In the genomic region with DNA sequence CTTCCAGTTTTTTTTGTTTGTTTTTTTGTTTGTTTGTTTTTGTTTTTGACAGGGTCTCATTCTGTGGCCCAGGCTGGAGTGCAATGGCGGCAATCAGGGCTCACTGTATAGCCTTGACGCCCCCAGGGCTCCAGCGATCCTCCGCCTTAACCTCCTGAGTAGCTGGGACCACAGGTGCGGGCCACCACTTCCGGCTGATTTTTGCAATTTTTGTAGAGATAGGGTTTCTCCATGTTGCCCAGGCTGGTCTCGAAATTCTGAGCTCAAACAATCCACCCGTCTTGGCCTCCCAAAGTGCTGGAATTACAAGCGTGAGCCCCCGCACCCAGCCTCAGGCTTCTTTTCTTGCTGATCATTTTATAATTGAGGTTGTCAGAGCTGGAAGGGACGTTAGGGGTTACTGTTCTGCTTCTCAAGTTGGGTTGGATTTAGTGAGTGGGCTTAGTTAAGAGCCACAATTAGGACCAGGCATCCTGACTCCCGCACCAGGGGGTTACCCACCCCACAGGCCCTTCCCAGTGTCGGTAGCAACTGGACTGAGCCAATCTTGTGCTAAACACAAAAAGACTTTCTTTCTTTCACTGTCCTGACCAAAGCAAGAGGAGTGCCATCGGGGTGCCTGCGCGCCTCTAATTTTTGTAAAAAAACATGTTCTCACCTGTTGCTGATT, we compare ENCODE assay signal across 1 cellular context.
TF ChIP-seq lines count a peak whose summit lies in the region.

No MANE protein-coding gene starts in this region.

TF ChIP-seq in HepG2, 621 proteins besides CTCF, POLR2A, EP300 and RAD21:
- TF ChIP-seq, protein P1, sequence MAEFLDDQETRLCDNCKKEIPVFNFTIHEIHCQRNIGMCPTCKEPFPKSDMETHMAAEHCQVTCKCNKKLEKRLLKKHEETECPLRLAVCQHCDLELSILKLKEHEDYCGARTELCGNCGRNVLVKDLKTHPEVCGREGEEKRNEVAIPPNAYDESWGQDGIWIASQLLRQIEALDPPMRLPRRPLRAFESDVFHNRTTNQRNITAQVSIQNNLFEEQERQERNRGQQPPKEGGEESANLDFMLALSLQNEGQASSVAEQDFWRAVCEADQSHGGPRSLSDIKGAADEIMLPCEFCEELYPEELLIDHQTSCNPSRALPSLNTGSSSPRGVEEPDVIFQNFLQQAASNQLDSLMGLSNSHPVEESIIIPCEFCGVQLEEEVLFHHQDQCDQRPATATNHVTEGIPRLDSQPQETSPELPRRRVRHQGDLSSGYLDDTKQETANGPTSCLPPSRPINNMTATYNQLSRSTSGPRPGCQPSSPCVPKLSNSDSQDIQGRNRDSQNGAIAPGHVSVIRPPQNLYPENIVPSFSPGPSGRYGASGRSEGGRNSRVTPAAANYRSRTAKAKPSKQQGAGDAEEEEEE (CRISPR knock-in tag; IDR thresholded peaks at IDR 0.05; ENCODE audit: borderline replicate concordance), result no peak
- peak; percentile 25; the same call in 1 of the 2 replicates for TF ChIP-seq ZNF501 (CRISPR knock-in tag; IDR thresholded peaks at IDR 0.05)
- 0 out of 2 replicates have a peak, but pooled peaks have one; percentile 7 for TF ChIP-seq PITX1 (CRISPR knock-in tag; IDR thresholded peaks at IDR 0.05)
- no peak for TF ChIP-seq MXD4 (CRISPR knock-in tag; IDR thresholded peaks at IDR 0.05)
- TF ChIP-seq ZNF33A (CRISPR knock-in tag; IDR thresholded peaks at IDR 0.05; ENCODE audit: borderline replicate concordance), result 0 out of 2 replicates have a peak, but pooled peaks have one; percentile 51
- 0 out of 2 replicates have a peak, but pooled peaks have one; percentile 2 for TF ChIP-seq ZNF766 (CRISPR knock-in tag; IDR thresholded peaks at IDR 0.05; ENCODE audit: borderline replicate concordance)
- peak; percentile 26 for TF ChIP-seq YY1 (IDR thresholded peaks at IDR 0.05; ENCODE audit: insufficient read depth, insufficient replicate concordance, low read depth, low read length)
- TF ChIP-seq ZNF775 (CRISPR knock-in tag; IDR thresholded peaks at IDR 0.05; ENCODE audit: borderline replicate concordance), result no peak
- TF ChIP-seq ZBTB7B (CRISPR knock-in tag; IDR thresholded peaks at IDR 0.05), result peak; percentile 9; the same call in 1 of the 2 replicates
- no peak for TF ChIP-seq GABPA (IDR thresholded peaks at IDR 0.05; ENCODE audit: low read depth, low read length)
- peak; percentile 45; the same call in 1 of the 2 replicates for TF ChIP-seq GABPA (CRISPR knock-in tag; IDR thresholded peaks at IDR 0.05; ENCODE audit: low read depth)
- 0 out of 2 replicates have a peak, but pooled peaks have one; percentile 4 for TF ChIP-seq ELF4 (CRISPR knock-in tag; IDR thresholded peaks at IDR 0.05; ENCODE audit: borderline replicate concordance)
- TF ChIP-seq, protein P2, sequence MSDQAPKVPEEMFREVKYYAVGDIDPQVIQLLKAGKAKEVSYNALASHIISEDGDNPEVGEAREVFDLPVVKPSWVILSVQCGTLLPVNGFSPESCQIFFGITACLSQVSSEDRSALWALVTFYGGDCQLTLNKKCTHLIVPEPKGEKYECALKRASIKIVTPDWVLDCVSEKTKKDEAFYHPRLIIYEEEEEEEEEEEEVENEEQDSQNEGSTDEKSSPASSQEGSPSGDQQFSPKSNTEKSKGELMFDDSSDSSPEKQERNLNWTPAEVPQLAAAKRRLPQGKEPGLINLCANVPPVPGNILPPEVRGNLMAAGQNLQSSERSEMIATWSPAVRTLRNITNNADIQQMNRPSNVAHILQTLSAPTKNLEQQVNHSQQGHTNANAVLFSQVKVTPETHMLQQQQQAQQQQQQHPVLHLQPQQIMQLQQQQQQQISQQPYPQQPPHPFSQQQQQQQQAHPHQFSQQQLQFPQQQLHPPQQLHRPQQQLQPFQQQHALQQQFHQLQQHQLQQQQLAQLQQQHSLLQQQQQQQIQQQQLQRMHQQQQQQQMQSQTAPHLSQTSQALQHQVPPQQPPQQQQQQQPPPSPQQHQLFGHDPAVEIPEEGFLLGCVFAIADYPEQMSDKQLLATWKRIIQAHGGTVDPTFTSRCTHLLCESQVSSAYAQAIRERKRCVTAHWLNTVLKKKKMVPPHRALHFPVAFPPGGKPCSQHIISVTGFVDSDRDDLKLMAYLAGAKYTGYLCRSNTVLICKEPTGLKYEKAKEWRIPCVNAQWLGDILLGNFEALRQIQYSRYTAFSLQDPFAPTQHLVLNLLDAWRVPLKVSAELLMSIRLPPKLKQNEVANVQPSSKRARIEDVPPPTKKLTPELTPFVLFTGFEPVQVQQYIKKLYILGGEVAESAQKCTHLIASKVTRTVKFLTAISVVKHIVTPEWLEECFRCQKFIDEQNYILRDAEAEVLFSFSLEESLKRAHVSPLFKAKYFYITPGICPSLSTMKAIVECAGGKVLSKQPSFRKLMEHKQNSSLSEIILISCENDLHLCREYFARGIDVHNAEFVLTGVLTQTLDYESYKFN (CRISPR knock-in tag; conservative IDR thresholded peaks at IDR 0.05), result 0 out of 2 replicates have a peak, but pooled peaks have one; percentile 0
- TF ChIP-seq, protein P3, sequence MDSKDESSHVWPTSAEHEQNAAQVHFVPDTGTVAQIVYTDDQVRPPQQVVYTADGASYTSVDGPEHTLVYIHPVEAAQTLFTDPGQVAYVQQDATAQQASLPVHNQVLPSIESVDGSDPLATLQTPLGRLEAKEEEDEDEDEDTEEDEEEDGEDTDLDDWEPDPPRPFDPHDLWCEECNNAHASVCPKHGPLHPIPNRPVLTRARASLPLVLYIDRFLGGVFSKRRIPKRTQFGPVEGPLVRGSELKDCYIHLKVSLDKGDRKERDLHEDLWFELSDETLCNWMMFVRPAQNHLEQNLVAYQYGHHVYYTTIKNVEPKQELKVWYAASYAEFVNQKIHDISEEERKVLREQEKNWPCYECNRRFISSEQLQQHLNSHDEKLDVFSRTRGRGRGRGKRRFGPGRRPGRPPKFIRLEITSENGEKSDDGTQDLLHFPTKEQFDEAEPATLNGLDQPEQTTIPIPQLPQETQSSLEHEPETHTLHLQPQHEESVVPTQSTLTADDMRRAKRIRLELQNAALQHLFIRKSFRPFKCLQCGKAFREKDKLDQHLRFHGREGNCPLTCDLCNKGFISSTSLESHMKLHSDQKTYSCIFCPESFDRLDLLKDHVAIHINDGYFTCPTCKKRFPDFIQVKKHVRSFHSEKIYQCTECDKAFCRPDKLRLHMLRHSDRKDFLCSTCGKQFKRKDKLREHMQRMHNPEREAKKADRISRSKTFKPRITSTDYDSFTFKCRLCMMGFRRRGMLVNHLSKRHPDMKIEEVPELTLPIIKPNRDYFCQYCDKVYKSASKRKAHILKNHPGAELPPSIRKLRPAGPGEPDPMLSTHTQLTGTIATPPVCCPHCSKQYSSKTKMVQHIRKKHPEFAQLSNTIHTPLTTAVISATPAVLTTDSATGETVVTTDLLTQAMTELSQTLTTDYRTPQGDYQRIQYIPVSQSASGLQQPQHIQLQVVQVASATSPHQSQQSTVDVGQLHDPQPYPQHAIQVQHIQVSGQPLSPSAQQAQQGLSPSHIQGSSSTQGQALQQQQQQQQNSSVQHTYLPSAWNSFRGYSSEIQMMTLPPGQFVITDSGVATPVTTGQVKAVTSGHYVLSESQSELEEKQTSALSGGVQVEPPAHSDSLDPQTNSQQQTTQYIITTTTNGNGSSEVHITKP (CRISPR knock-in tag; IDR thresholded peaks at IDR 0.05; ENCODE audit: low read depth), result peak; percentile 89
- TF ChIP-seq, protein P4, sequence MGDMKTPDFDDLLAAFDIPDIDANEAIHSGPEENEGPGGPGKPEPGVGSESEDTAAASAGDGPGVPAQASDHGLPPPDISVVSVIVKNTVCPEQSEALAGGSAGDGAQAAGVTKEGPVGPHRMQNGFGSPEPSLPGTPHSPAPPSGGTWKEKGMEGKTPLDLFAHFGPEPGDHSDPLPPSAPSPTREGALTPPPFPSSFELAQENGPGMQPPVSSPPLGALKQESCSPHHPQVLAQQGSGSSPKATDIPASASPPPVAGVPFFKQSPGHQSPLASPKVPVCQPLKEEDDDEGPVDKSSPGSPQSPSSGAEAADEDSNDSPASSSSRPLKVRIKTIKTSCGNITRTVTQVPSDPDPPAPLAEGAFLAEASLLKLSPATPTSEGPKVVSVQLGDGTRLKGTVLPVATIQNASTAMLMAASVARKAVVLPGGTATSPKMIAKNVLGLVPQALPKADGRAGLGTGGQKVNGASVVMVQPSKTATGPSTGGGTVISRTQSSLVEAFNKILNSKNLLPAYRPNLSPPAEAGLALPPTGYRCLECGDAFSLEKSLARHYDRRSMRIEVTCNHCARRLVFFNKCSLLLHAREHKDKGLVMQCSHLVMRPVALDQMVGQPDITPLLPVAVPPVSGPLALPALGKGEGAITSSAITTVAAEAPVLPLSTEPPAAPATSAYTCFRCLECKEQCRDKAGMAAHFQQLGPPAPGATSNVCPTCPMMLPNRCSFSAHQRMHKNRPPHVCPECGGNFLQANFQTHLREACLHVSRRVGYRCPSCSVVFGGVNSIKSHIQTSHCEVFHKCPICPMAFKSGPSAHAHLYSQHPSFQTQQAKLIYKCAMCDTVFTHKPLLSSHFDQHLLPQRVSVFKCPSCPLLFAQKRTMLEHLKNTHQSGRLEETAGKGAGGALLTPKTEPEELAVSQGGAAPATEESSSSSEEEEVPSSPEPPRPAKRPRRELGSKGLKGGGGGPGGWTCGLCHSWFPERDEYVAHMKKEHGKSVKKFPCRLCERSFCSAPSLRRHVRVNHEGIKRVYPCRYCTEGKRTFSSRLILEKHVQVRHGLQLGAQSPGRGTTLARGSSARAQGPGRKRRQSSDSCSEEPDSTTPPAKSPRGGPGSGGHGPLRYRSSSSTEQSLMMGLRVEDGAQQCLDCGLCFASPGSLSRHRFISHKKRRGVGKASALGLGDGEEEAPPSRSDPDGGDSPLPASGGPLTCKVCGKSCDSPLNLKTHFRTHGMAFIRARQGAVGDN (CRISPR knock-in tag; IDR thresholded peaks at IDR 0.05), result peak; percentile 29
- TF ChIP-seq MTF2 (CRISPR knock-in tag; IDR thresholded peaks at IDR 0.05; ENCODE audit: borderline replicate concordance), result no peak
- peak; percentile 11; the same call in 1 of the 2 replicates for TF ChIP-seq KAT7 (CRISPR knock-in tag; IDR thresholded peaks at IDR 0.05; ENCODE audit: borderline replicate concordance)
- peak; percentile 13; the same call in 1 of the 2 replicates for TF ChIP-seq ZFX (CRISPR knock-in tag; IDR thresholded peaks at IDR 0.05; ENCODE audit: low read depth)
- TF ChIP-seq SIN3A (IDR thresholded peaks at IDR 0.05; ENCODE audit: borderline replicate concordance, low read depth, low read length), result peak; percentile 18; the same call in 1 of the 2 replicates
